Comparison of ENCODE assay signal across 24 cellular contexts in genomic region chr9:90010793-90011192, GRCh38.
"Had no signal": no experiment of that assay in that cellular context is flagged by ENCODE, and none has a peak within 500 bp of the region (broad histone marks: within the 10 kb centered on the region; RNA-seq: fewer than 3 reads in every experiment).

No MANE protein-coding gene starts in this region.

- FAIRE-seq: small intestine had no signal

- H3K9ac ChIP-seq: parathyroid adenoma had no signal

- H3K9me3 ChIP-seq: neutrophil, ovary, psoas muscle, right lobe of liver, sigmoid colon, stomach, thoracic aorta, thyroid gland, tibial nerve, upper lobe of right lung, vagina had no signal

- H3K4me3 ChIP-seq: ovary, psoas muscle, right lobe of liver, sigmoid colon, stomach, thoracic aorta, thyroid gland, tibial nerve, upper lobe of right lung, vagina had no signal

- H3K79me2 ChIP-seq: parathyroid adenoma had no signal

- H3K36me3 ChIP-seq: neutrophil, ovary, right lobe of liver, sigmoid colon, stomach, thoracic aorta, thyroid gland, tibial nerve, upper lobe of right lung, vagina had no signal

- H2AFZ ChIP-seq: parathyroid adenoma had no signal

- DNase-seq: naive thymus-derived CD8-positive, alpha-beta T cell; nephron progenitor cell; nucleus accumbens; ovary; posterior cingulate gyrus; psoas muscle; right cardiac atrium; right lobe of liver; sigmoid colon; small intestine; stimulated activated CD4-positive, alpha-beta T cell treated with anti-CD3 and anti-CD28 coated beads, Interleukin-15, amount 100 ng/mL, for 24 hours; stimulated activated CD4-positive, alpha-beta T cell treated with anti-CD3 and anti-CD28 coated beads, Interleukin-2, amount 100 ng/mL, for 24 hours; stimulated activated CD4-positive, alpha-beta T cell treated with anti-CD3 and anti-CD28 coated beads, Interleukin-2, amount 100 ng/mL, for 48 hours; stimulated activated CD4-positive, alpha-beta T cell treated with anti-CD3 and anti-CD28 coated beads, Interleukin-4, amount 100 ng/mL, for 24 hours; stimulated activated naive B cell treated with anti-CD40 and anti-IgM and Interleukin-4, amounts not matched to agents 10 μg/mL and 1 μg/mL and 100 μg/mL, for 72 hours; stimulated activated naive CD4-positive, alpha-beta T cell treated with Interleukin-2 at 50 U/mL for 16 hours; stomach; thyroid gland; upper lobe of right lung had no signal

- H3K27me3 ChIP-seq: neutrophil, ovary, right lobe of liver, sigmoid colon, stomach, thyroid gland, tibial nerve, upper lobe of right lung, vagina had no signal

- H3K27ac ChIP-seq: neutrophil, ovary, parathyroid adenoma, psoas muscle, right lobe of liver, sigmoid colon, stomach, thoracic aorta, thyroid gland, tibial nerve, upper lobe of right lung, vagina had no signal

- H3K4me1 ChIP-seq: psoas muscle, thyroid gland, upper lobe of right lung had no signal
